19 cellular contexts compared by ENCODE assay signal in the genomic region with DNA sequence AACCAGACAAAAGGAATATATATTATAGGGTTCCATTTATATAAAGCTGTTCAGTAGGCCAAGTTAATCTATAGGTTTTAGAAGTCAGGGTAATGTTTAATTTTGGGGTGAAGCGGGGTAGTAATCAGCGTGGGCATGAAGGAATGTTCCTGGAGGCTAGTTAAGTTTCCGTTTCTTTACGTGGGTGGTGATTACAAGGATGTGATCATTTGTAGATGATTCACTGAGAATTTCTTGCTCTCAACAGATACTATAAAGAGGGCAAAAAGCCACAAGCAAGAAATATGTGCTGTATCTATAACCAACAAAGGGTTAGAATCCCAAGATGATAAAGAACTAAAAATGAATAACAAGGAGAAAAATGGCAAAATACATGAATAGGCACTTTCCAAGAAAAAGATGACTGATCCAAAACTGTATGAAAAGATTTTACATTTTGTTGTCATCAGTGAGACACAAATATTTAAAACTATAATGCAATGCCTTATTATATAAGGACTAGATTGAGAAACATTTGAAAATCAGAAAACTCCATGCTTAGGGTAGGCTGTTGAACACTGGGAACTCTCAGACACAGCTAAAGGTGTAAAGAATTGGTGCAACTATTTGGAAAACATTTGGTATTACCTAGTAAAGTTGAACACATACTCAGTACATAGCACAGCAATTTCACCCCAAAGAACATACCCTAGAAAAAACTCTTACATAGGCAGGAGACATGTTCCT.
DNase-seq lines count a peak whose midpoint lies in the region; ATAC-seq and TF ChIP-seq lines count a peak whose summit lies in the region.
"Had no signal": no experiment of that assay in that cellular context is flagged by ENCODE, and none has a peak within 500 bp of the region (broad histone marks: within the 10 kb centered on the region; RNA-seq: fewer than 3 reads in every experiment).

No MANE protein-coding gene starts in this region.

- WGBS in mammary epithelial cell (ENCODE audit: low coverage, missing lambda C conversion rate), result 0% methylated on average over 4 of the region's 4 CpGs
- 70 to 71% methylated on average over 4 of the region's 4 CpGs for WGBS in testis, 2 donors
- 36 to 37% methylated on average over 4 of the region's 4 CpGs for WGBS in tibial nerve, 2 donors

- no peaks in the 10 kb centered on the region for H3K4me1 Mint-ChIP-seq in activated CD8-positive, alpha-beta T cell treated with anti-CD3 and anti-CD28 coated beads, Interleukin-2, amount 10 ng/mL, durations not matched to agents 7 days and 5 days (ENCODE audit: low read depth)
- H3K4me1 Mint-ChIP-seq: activated CD4-positive, alpha-beta T cell treated with anti-CD3 and anti-CD28 coated beads, Interleukin-2, amount 10 ng/mL, durations not matched to agents 7 days and 5 days; immature natural killer cell had no signal

- H3K4me1 ChIP-seq in mammary epithelial cell (ENCODE audit: insufficient read depth, low read length) (peaks cover 43% of the 10 kb centered on the region), testis (no peaks in the 10 kb centered on the region), tibial nerve (no peaks in the 10 kb centered on the region)
- H3K4me1 ChIP-seq: stomach had no signal

- H3K27ac ChIP-seq in mammary epithelial cell (ENCODE audit: insufficient read depth, low read depth, low read length), result peak overlapping the region; percentile 100
- no peak overlapping the region for H3K27ac ChIP-seq in testis
- H3K27ac ChIP-seq in tibial nerve, result no peak overlapping the region
- H3K27ac ChIP-seq: stomach had no signal

- no peak overlapping the region for H3K27ac Mint-ChIP-seq in activated CD8-positive, alpha-beta T cell treated with anti-CD3 and anti-CD28 coated beads, Interleukin-2, amount 10 ng/mL, durations not matched to agents 7 days and 5 days
- H3K27ac Mint-ChIP-seq: activated CD4-positive, alpha-beta T cell treated with anti-CD3 and anti-CD28 coated beads, Interleukin-2, amount 10 ng/mL, durations not matched to agents 7 days and 5 days; H9; immature natural killer cell; mesothelial cell of epicardium had no signal

- H3K4me2 ChIP-seq in mammary epithelial cell (ENCODE audit: insufficient read depth, low read depth, low read length), result peak overlapping the region; percentile 61

- intact Hi-C loops in mammary epithelial cell (cut with micrococcal nuclease) (loop anchor here (2.0 kb wide), 1 partner anchor 22 kb away; no protein-coding TSS in a partner anchor), testis (cut with DNase I; ENCODE audit: low total_unique reads) (no loop called here)

- POLR2A ChIA-PET in activated CD8-positive, alpha-beta T cell treated with anti-CD3 and anti-CD28 coated beads, Interleukin-2, amount 10 ng/mL, durations not matched to agents 7 days and 5 days (lab: Charles Lee), result no interaction called here

- no peak for TF ChIP-seq CTCF in AG10803 (conservative IDR thresholded peaks at IDR 0.05; ENCODE audit: low read length)
- no peak for TF ChIP-seq CTCF in mammary epithelial cell (conservative IDR thresholded peaks at IDR 0.05 in 1 of 2, IDR thresholded peaks at IDR 0.05 in 1 of 2; ENCODE audit: extremely low read depth in 1 of 2, insufficient read depth in 1 of 2, low read depth in 1 of 2, low read length in 2 of 2)
- TF ChIP-seq CTCF in testis (IDR thresholded peaks at IDR 0.05), result no peak
- TF ChIP-seq CTCF in tibial nerve (IDR thresholded peaks at IDR 0.05), result no peak

- in situ Hi-C loops in mammary epithelial cell (cut with MboI; ENCODE audit: low sequenced_read_pairs in 2 of 2), result no loop called here

- H3K9me3 Mint-ChIP-seq in activated CD8-positive, alpha-beta T cell treated with anti-CD3 and anti-CD28 coated beads, Interleukin-2, amount 10 ng/mL, durations not matched to agents 7 days and 5 days (ENCODE audit: insufficient read depth), result no peaks in the 10 kb centered on the region
- H3K9me3 Mint-ChIP-seq: activated CD4-positive, alpha-beta T cell treated with anti-CD3 and anti-CD28 coated beads, Interleukin-2, amount 10 ng/mL, durations not matched to agents 7 days and 5 days; H9; immature natural killer cell had no signal

- TF ChIP-seq POLR2A in testis (IDR thresholded peaks at IDR 0.05), result no peak
- TF ChIP-seq POLR2A in tibial nerve (IDR thresholded peaks at IDR 0.05), result no peak

- DNase-seq in AG10803 (ENCODE audit: low read depth) (peak; percentile 64), NCI-H226 (peak; percentile 84), mammary epithelial cell (peak; percentile 94), iris pigment epithelial cell (ENCODE audit: low read depth) (peak; percentile 96), testis (no peak), tibial nerve (ENCODE audit: low spot score in 2 of 2) (no peak), epidermal melanocyte (ENCODE audit: insufficient read length, low spot score) (no peak)
- DNase-seq in activated CD8-positive, alpha-beta T cell treated with anti-CD3 and anti-CD28 coated beads, Interleukin-2, amount 10 ng/mL, durations not matched to agents 7 days and 5 days, result no peak
- DNase-seq: activated CD4-positive, alpha-beta T cell treated with anti-CD3 and anti-CD28 coated beads, Interleukin-2, amount 10 ng/mL, durations not matched to agents 7 days and 5 days; activated T-cell treated with anti-CD3 and anti-CD28 coated beads, Interleukin-2, amount 50 U/mL, for 48 hours; AML-193; H9; immature natural killer cell; NCI-H2081; occipital lobe; stomach; T-helper 9 cell had no signal

- no peak for TF ChIP-seq EP300 in tibial nerve (IDR thresholded peaks at IDR 0.05)

- no peak for ATAC-seq in activated CD8-positive, alpha-beta T cell treated with anti-CD3 and anti-CD28 coated beads, Interleukin-2, amount 10 ng/mL, durations not matched to agents 7 days and 5 days
- ATAC-seq: Right ventricle myocardium inferior had no signal

- H3K4me3 Mint-ChIP-seq in activated CD8-positive, alpha-beta T cell treated with anti-CD3 and anti-CD28 coated beads, Interleukin-2, amount 10 ng/mL, durations not matched to agents 7 days and 5 days, result no peak overlapping the region
- H3K4me3 Mint-ChIP-seq: activated CD4-positive, alpha-beta T cell treated with anti-CD3 and anti-CD28 coated beads, Interleukin-2, amount 10 ng/mL, durations not matched to agents 7 days and 5 days; H9; immature natural killer cell; mesothelial cell of epicardium had no signal

- no peak overlapping the region for H2AFZ ChIP-seq in mammary epithelial cell (ENCODE audit: low read depth, low read length)

- H3K36me3 ChIP-seq in mammary epithelial cell (ENCODE audit: insufficient read depth, low read length), result no peaks in the 10 kb centered on the region
- H3K36me3 ChIP-seq in testis (ENCODE audit: low read depth, missing control alignments), result no peaks in the 10 kb centered on the region
- H3K36me3 ChIP-seq in tibial nerve, result no peaks in the 10 kb centered on the region
- H3K36me3 ChIP-seq: stomach had no signal

- H3K79me2 ChIP-seq in mammary epithelial cell (ENCODE audit: insufficient read depth, low read length), result no peaks in the 10 kb centered on the region

- no peaks in the 10 kb centered on the region for H3K27me3 ChIP-seq in mammary epithelial cell (ENCODE audit: insufficient read depth, low read length)
- no peaks in the 10 kb centered on the region for H3K27me3 ChIP-seq in testis
- H3K27me3 ChIP-seq in tibial nerve, result no peaks in the 10 kb centered on the region
- H3K27me3 ChIP-seq: stomach had no signal

- H3K4me3 ChIP-seq in AG10803 (ENCODE audit: low read length) (no peak overlapping the region), mammary epithelial cell (replicated peaks in 1 of 3; ENCODE audit: insufficient read depth in 1 of 3, low read depth in 2 of 3, low read length in 3 of 3) (no peak overlapping the region), testis (no peak overlapping the region), tibial nerve (no peak overlapping the region)
- H3K4me3 ChIP-seq: stomach had no signal

- no peaks in the 10 kb centered on the region for H4K20me1 ChIP-seq in mammary epithelial cell (ENCODE audit: insufficient read depth, low read length)

- dilution Hi-C loops in mammary epithelial cell (cut with HindIII; ENCODE audit: low sequenced_read_pairs), result no loop called here

- H3K9me3 ChIP-seq in mammary epithelial cell (replicated peaks; ENCODE audit: insufficient read depth, low read length) (no peaks in the 10 kb centered on the region), testis (no peaks in the 10 kb centered on the region), tibial nerve (no peaks in the 10 kb centered on the region)
- H3K9me3 ChIP-seq: stomach had no signal

- CTCF ChIA-PET in mammary epithelial cell (lab: Charles Lee; ENCODE audit: low non-redundant PET), result no interaction called here
- CTCF ChIA-PET in activated CD8-positive, alpha-beta T cell treated with anti-CD3 and anti-CD28 coated beads, Interleukin-2, amount 10 ng/mL, durations not matched to agents 7 days and 5 days (lab: Charles Lee), result no interaction called here

- H3K36me3 Mint-ChIP-seq in activated CD8-positive, alpha-beta T cell treated with anti-CD3 and anti-CD28 coated beads, Interleukin-2, amount 10 ng/mL, durations not matched to agents 7 days and 5 days (ENCODE audit: low read depth), result no peaks in the 10 kb centered on the region
- H3K36me3 Mint-ChIP-seq: immature natural killer cell, mesothelial cell of epicardium had no signal

- peak overlapping the region; percentile 73 for H3K9ac ChIP-seq in mammary epithelial cell (ENCODE audit: insufficient read depth, low read length)

- H3K27me3 Mint-ChIP-seq in activated CD8-positive, alpha-beta T cell treated with anti-CD3 and anti-CD28 coated beads, Interleukin-2, amount 10 ng/mL, durations not matched to agents 7 days and 5 days (ENCODE audit: low read depth), result peaks cover 20% of the 10 kb centered on the region

- TSS peak; percentile 99 for BruUV-seq in mammary epithelial cell (replicated peaks; lab: Mats Ljungman, UMichigan)

Comparison
In these comparisons a context has a peak if more than half of its experiments do, and no peak if none do; other contexts are left out.
1. DNase-seq: peak in AG10803 (single experiment), NCI-H226 (single experiment), mammary epithelial cell (single experiment) and iris pigment epithelial cell (single experiment); none in testis (single experiment), tibial nerve (0 of 2), epidermal melanocyte (single experiment) and activated CD8-positive, alpha-beta T cell treated with anti-CD3 and anti-CD28 coated beads, Interleukin-2, amount 10 ng/mL, durations not matched to agents 7 days and 5 days (single experiment).